Comparison of ENCODE assay signal across 17 cellular contexts in the genomic region with DNA sequence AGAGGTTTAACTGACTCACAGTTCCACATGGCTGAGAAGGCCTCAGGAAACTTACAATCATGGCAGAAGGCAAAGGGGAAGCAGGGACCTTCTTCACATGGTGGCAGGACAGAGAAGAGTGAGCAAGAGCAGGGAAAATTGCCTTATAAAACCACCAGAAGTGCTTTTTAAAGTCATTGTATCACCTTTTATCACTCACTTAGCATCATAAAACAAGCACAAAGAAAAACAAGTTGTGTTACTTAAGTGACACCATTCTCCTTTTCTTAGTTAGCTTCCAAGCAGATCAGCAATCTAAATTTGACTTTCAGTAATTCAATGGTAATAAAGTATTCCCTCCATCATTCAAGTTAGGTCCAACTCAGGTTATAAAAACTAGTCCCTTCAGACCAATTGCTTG. TPM values are rescaled to one million over a fixed set of nuclear protein-coding genes. Genes with fewer than 3 reads are reported as not detected.
DNase-seq lines count a peak whose midpoint lies in the region; ATAC-seq, FAIRE-seq and TF ChIP-seq lines count a peak whose summit lies in the region.
"Had no signal": no experiment of that assay in that cellular context is flagged by ENCODE, and none has a peak within 500 bp of the region (broad histone marks: within the 10 kb centered on the region; RNA-seq: fewer than 3 reads in every experiment).

No MANE protein-coding gene starts in this region.

- no peaks in the 10 kb centered on the region for H3K9me3 Mint-ChIP-seq in activated naive CD8-positive, alpha-beta T cell (ENCODE audit: low read depth)
- H3K9me3 Mint-ChIP-seq in activated naive CD8-positive, alpha-beta T cell treated with anti-CD3 and anti-CD28 coated beads, Interleukin-2, amount 50 U/mL, for 24 hours = peaks cover 9% of the 10 kb centered on the region

- in situ Hi-C loops in K562 (cut with MboI) (no loop called here), transverse colon (cut with MboI; ENCODE audit: low pct_ligation_motif_present in 1 of 4, low pct_unique_long_range_greater_than_20kb in 1 of 4, low sequenced_read_pairs in 3 of 4) (no loop called here)

- H3K4me3 Mint-ChIP-seq in activated naive CD8-positive, alpha-beta T cell = no peak overlapping the region
- H3K4me3 Mint-ChIP-seq in activated naive CD8-positive, alpha-beta T cell treated with anti-CD3 and anti-CD28 coated beads, Interleukin-2, amount 50 U/mL, for 24 hours = no peak overlapping the region
- H3K4me3 Mint-ChIP-seq: IgD-negative memory B cell had no signal

- peaks cover 12 to 18% of the 10 kb centered on the region in 2 experiments; a peak in 3 of 5 replicates for H3K4me1 ChIP-seq in K562 (replicated peaks in 1 of 2; ENCODE audit: control insufficient read depth in 2 of 2, insufficient read depth in 2 of 2, low read length in 2 of 2)
- H3K4me1 ChIP-seq in mucosa of descending colon (ENCODE audit: low read depth) = peaks cover 19% of the 10 kb centered on the region
- H3K4me1 ChIP-seq in transverse colon = peaks cover 0 to 23% (median 9%) of the 10 kb centered on the region in 4 donors

- DNase-seq in activated naive CD8-positive, alpha-beta T cell treated with anti-CD3 and anti-CD28 coated beads, Interleukin-2, amount 50 U/mL, for 24 hours = no peak
- DNase-seq in K562 (ENCODE audit: extremely low read depth in 1 of 4, low spot score in 3 of 4) (no peak), mucosa of descending colon (peak in 1 of 3 donors; percentile 15), transverse colon (no peak), NCI-H2107 (lab: John Stamatoyannopoulos, UW) (no peak)
- DNase-seq in activated naive CD4-positive, alpha-beta T cell (lab: John Stamatoyannopoulos, UW) = no peak
- DNase-seq: C1 segment of cervical spinal cord, DMS53, H7, NCI-H1105, NCI-H1930, NCI-H2171 treated with DMSO at 0.1 percent for 48 hours, NCI-H774, Right ventricle myocardium superior had no signal

- H3K9ac ChIP-seq in K562 (ENCODE audit: insufficient read depth in 1 of 2, low read depth in 2 of 2, low read length in 2 of 2) = no peak overlapping the region

- peaks cover 77% of the 10 kb centered on the region for H3K79me2 ChIP-seq in K562 (ENCODE audit: control insufficient read depth, insufficient read depth, low read length)

- peak overlapping the region; percentile 13 for H3K27ac Mint-ChIP-seq in activated naive CD8-positive, alpha-beta T cell
- no peak overlapping the region for H3K27ac Mint-ChIP-seq in activated naive CD8-positive, alpha-beta T cell treated with anti-CD3 and anti-CD28 coated beads, Interleukin-2, amount 50 U/mL, for 24 hours
- H3K27ac Mint-ChIP-seq: IgD-negative memory B cell had no signal

- H4K20me1 ChIP-seq in K562 (replicated peaks; ENCODE audit: control insufficient read depth, insufficient read depth, low read length) = no peaks in the 10 kb centered on the region

- ATAC-seq in activated naive CD8-positive, alpha-beta T cell treated with anti-CD3 and anti-CD28 coated beads, Interleukin-2, amount 50 U/mL, for 24 hours = no peak
- peak; percentile 18 for ATAC-seq in K562
- ATAC-seq in mucosa of descending colon = peak; percentile 86
- no peak for ATAC-seq in HG02981 (IDR thresholded peaks at IDR 0.05; ENCODE audit: unreplicated experiment)

- H3K36me3 Mint-ChIP-seq in activated naive CD8-positive, alpha-beta T cell = peaks cover 27% of the 10 kb centered on the region
- H3K36me3 Mint-ChIP-seq in activated naive CD8-positive, alpha-beta T cell treated with anti-CD3 and anti-CD28 coated beads, Interleukin-2, amount 50 U/mL, for 24 hours (ENCODE audit: low read depth) = peaks cover 36% of the 10 kb centered on the region

- H2AFZ ChIP-seq in K562 (ENCODE audit: low read depth, low read length) = no peak overlapping the region

- no peak for TF ChIP-seq RAD21 in K562 (CRISPR knock-in tag; conservative IDR thresholded peaks at IDR 0.05 in 1 of 2, IDR thresholded peaks at IDR 0.05 in 1 of 2)

- H3K4me1 Mint-ChIP-seq in activated naive CD8-positive, alpha-beta T cell (ENCODE audit: low read depth) = peaks cover 52% of the 10 kb centered on the region
- peaks cover 34% of the 10 kb centered on the region for H3K4me1 Mint-ChIP-seq in activated naive CD8-positive, alpha-beta T cell treated with anti-CD3 and anti-CD28 coated beads, Interleukin-2, amount 50 U/mL, for 24 hours

- POLR2A ChIA-PET in K562 (lab: Yijun Ruan, JAX) = interaction anchor here (1.8 kb wide), 1 partner anchor 9 kb away, joined by 4 read pairs; no protein-coding TSS in a partner anchor

- H3K27me3 Mint-ChIP-seq in activated naive CD8-positive, alpha-beta T cell = no peaks in the 10 kb centered on the region
- H3K27me3 Mint-ChIP-seq in activated naive CD8-positive, alpha-beta T cell treated with anti-CD3 and anti-CD28 coated beads, Interleukin-2, amount 50 U/mL, for 24 hours = no peaks in the 10 kb centered on the region
- H3K27me3 Mint-ChIP-seq: IgD-negative memory B cell had no signal

- TF ChIP-seq EP300 in K562 (IDR thresholded peaks at IDR 0.05; ENCODE audit: low read length) = no peak
- TF ChIP-seq EP300 in transverse colon (IDR thresholded peaks at IDR 0.05; ENCODE audit: low read depth) = no peak

- TF ChIP-seq CTCF in K562 (IDR thresholded peaks at IDR 0.05 in 2 of 3, conservative IDR thresholded peaks at IDR 0.05 in 1 of 3; ENCODE audit: insufficient read depth in 2 of 3, low read depth in 1 of 3, low read length in 3 of 3) (no peak), mucosa of descending colon (IDR thresholded peaks at IDR 0.05) (no peak), transverse colon (IDR thresholded peaks at IDR 0.05) (no peak)

- CTCF ChIA-PET in K562 (lab: Yijun Ruan, JAX; ENCODE audit: low intra/inter-chr PET ratio) = no interaction called here

- H3K27me3 ChIP-seq in K562 (ENCODE audit: control insufficient read depth in 2 of 2, insufficient read depth in 2 of 2, low read length in 2 of 2) (no peaks in the 10 kb centered on the region), transverse colon (peaks cover 53% of the 10 kb centered on the region)

- TF ChIP-seq POLR2A in K562 (conservative IDR thresholded peaks at IDR 0.05) (no peak), transverse colon (IDR thresholded peaks at IDR 0.05) (no peak)

- BruUV-seq in K562 (replicated peaks; lab: Mats Ljungman, UMichigan) = no TSS peak

- H3K36me3 ChIP-seq in K562 (ENCODE audit: control insufficient read depth, insufficient read depth, low read length) (no peaks in the 10 kb centered on the region; the same call in 2 of the 3 replicates), mucosa of descending colon (ENCODE audit: low read depth) (no peaks in the 10 kb centered on the region), transverse colon (no peaks in the 10 kb centered on the region)

- no peaks in the 10 kb centered on the region for H3K9me3 ChIP-seq in K562 (replicated peaks; ENCODE audit: control insufficient read depth, insufficient read depth, low read depth, low read length)
- no peaks in the 10 kb centered on the region for H3K9me3 ChIP-seq in mucosa of descending colon
- no peaks in the 10 kb centered on the region for H3K9me3 ChIP-seq in transverse colon

- H3K4me3 ChIP-seq in K562 = no peak overlapping the region
- H3K4me3 ChIP-seq in mucosa of descending colon = no peak overlapping the region
- no peak overlapping the region for H3K4me3 ChIP-seq in transverse colon

- H3K4me2 ChIP-seq in K562 (ENCODE audit: insufficient read depth, low read length) = no peak overlapping the region

- H3K27ac ChIP-seq in K562 (ENCODE audit: extremely low read depth, low read depth, low read length) = no peak overlapping the region
- H3K27ac ChIP-seq in transverse colon = peak overlapping the region; percentile 37 to 56 (median 44)

- intact Hi-C loops in K562 (cut with micrococcal nuclease) = no loop called here
- intact Hi-C loops in mucosa of descending colon (cut with DNase I, micrococcal nuclease) = no loop called here
- intact Hi-C loops in transverse colon (cut with DNase I; ENCODE audit: low total_unique reads) = no loop called here

- no peaks in the 10 kb centered on the region for H3K9me1 ChIP-seq in K562 (ENCODE audit: control insufficient read depth, insufficient read depth, low read length)

- FAIRE-seq in K562 (lab: Jason Lieb, UNC) = no peak

TF ChIP-seq in K562, 482 proteins besides CTCF, POLR2A, EP300 and RAD21:
- TF ChIP-seq ZNF766 (CRISPR knock-in tag; conservative IDR thresholded peaks at IDR 0.05) (0 out of 2 replicates have a peak, but pooled peaks have one; percentile 6), HDAC1 (IDR thresholded peaks at IDR 0.05) (no peak)
TF ChIP-seq in K562: peak in this region for 1.

RNA-seq across cellular contexts. Expression of gene OSBPL8, which starts 28.5 kb away (rescaled TPM):
- 52.8 and 159 TPM in 2 replicates for total RNA-seq in K562 (2011; cell fraction: chromatin; rRNA removed; ENCODE audit: low replicate concordance)
- total RNA-seq in K562 (2011; cell fraction: nucleolus; rRNA removed) = 43.4 and 53.4 TPM in 2 replicates
- 46.3 and 48.5 TPM in 2 replicates for total RNA-seq in K562 (2011; cell fraction: nucleoplasm; rRNA removed)
- total RNA-seq in K562 (2014; rRNA removed) (28.3 and 32.1 TPM in 2 replicates), K562 (2014; rRNA removed; fragmentation: Illumina TruSeq; extraction: Trizol) (81.0 and 94.9 TPM in 2 replicates), K562 (2015; rRNA removed; fragmentation: Illumina TruSeq; extraction: Trizol) (70.2 and 78.3 TPM in 2 replicates), K562 (2021) (82.7 and 88.6 TPM in 2 replicates), mucosa of descending colon (10 to 100 TPM; 26.3 to 56.0 (median 26.9) TPM), transverse colon (100 to 1,000 TPM in 1 of 4 donors, 10 to 100 TPM in 3; 15.5 to 241 (median 29.4) TPM)
- polyA plus RNA-seq in K562 (2011; rRNA removed) (34.2 and 52.7 TPM in 2 replicates), K562 (2014; fragmentation: Illumina TruSeq; extraction: Trizol) (36.2 and 42.8 TPM in 2 replicates), K562 (2014; fragmentation: Nextera tagmentation; extraction: Ambion mirVana) (10 to 100 TPM; 17.4 to 19.9 TPM), K562 (2014; rRNA removed) (25.6 and 31.4 TPM in 2 replicates)
- 15.3 and 41.1 TPM in 2 replicates for polyA plus RNA-seq in K562 (2011; cell fraction: cytosol; rRNA removed)
- 19.3 and 21.6 TPM in 2 replicates for polyA plus RNA-seq in K562 (2011; cell fraction: nucleus; rRNA removed)
- polyA plus RNA-seq in K562 (2012) = 28.9 and 29.0 TPM in 2 replicates
- polyA minus RNA-seq in K562 (2011; rRNA and poly(A)+ RNA removed) = 334 and 360 TPM in 2 replicates
- 66.7 and 80.0 TPM in 2 replicates for polyA minus RNA-seq in K562 (2011; cell fraction: cytosol; rRNA and poly(A)+ RNA removed)
- 73.6 and 124 TPM in 2 replicates for polyA minus RNA-seq in K562 (2011; cell fraction: nucleus; rRNA and poly(A)+ RNA removed)

Comparison
In these comparisons a context has a peak if more than half of its experiments do, and no peak if none do; other contexts are left out.
1. ATAC-seq: peak in K562 (single experiment) and mucosa of descending colon (single experiment); none in activated naive CD8-positive, alpha-beta T cell treated with anti-CD3 and anti-CD28 coated beads, Interleukin-2, amount 50 U/mL, for 24 hours (single experiment) and HG02981 (single experiment).